7 cellular contexts compared by ENCODE assay signal in genomic region chr5:142356716-142357468, GRCh38.
DNase-seq lines count a peak whose midpoint lies in the region; ATAC-seq and TF ChIP-seq lines count a peak whose summit lies in the region.

No MANE protein-coding gene starts in this region.

- DNase-seq in NCI-H1694 treated with DMSO at 0.1 percent for 48 hours (lab: John Stamatoyannopoulos, UW), result peak; percentile 34
- DNase-seq in UCSD-AML1 (lab: John Stamatoyannopoulos, UW; ENCODE audit: unreplicated experiment), result peak; percentile 86
- DNase-seq in brain microvascular endothelial cell, result peak; percentile 93
- DNase-seq in skeletal muscle cell (ENCODE audit: low read depth), result peak; percentile 84

- no peak for TF ChIP-seq CTCF in brain microvascular endothelial cell (IDR thresholded peaks at IDR 0.05; ENCODE audit: low read depth, low read length, missing control alignments)

- H3K4me3 ChIP-seq in brain microvascular endothelial cell (ENCODE audit: low read depth, low read length), result peak overlapping the region; percentile 39
- H3K4me3 ChIP-seq in iPS-15b (ENCODE audit: low read depth, low read length), result peak overlapping the region; percentile 46
- peak overlapping the region; percentile 55 for H3K4me3 ChIP-seq in skeletal muscle cell (ENCODE audit: low read depth, low read length)

- H3K27ac ChIP-seq in brain microvascular endothelial cell, result peak overlapping the region; percentile 98

- H3K27me3 ChIP-seq in brain microvascular endothelial cell (replicated peaks) (no peaks in the 10 kb centered on the region), iPS-15b (ENCODE audit: control insufficient read depth, insufficient read depth, low read length) (peaks cover 15% of the 10 kb centered on the region)

- H3K4me1 ChIP-seq in iPS-15b (ENCODE audit: control insufficient read depth, insufficient read depth, low read length), result peaks cover 22% of the 10 kb centered on the region

- H3K9ac ChIP-seq in iPS-15b (ENCODE audit: low read depth, low read length), result peak overlapping the region; percentile 19

- H3K36me3 ChIP-seq in brain microvascular endothelial cell (replicated peaks) (no peaks in the 10 kb centered on the region), iPS-15b (ENCODE audit: control insufficient read depth, insufficient read depth, low read length) (no peaks in the 10 kb centered on the region)

- in situ Hi-C loops in brain microvascular endothelial cell (cut with HindIII; ENCODE audit: low pct_ligation_motif_present, low sequenced_read_pairs), result no loop called here

- ATAC-seq in GM18502 (IDR thresholded peaks at IDR 0.05; ENCODE audit: poor library complexity, unreplicated experiment) (peak; percentile 94), HG02798 (IDR thresholded peaks at IDR 0.05; ENCODE audit: poor library complexity, unreplicated experiment) (peak; percentile 95)

- H3K9me3 ChIP-seq in iPS-15b (ENCODE audit: control insufficient read depth, insufficient read depth, low read length), result no peaks in the 10 kb centered on the region

Comparison
In these comparisons a context has a peak if more than half of its experiments do, and no peak if none do; other contexts are left out.
1. Peak in every context shown above with its lines: DNase-seq, ATAC-seq, H3K4me3 ChIP-seq and H3K27ac ChIP-seq.
2. DNase-seq: peak in every context shown above with its lines; median percentile 93 in brain microvascular endothelial cell; 86 in UCSD-AML1; 84 in skeletal muscle cell; 34 in NCI-H1694 treated with DMSO at 0.1 percent for 48 hours.